7 cellular contexts compared by ENCODE assay signal in the genomic region with DNA sequence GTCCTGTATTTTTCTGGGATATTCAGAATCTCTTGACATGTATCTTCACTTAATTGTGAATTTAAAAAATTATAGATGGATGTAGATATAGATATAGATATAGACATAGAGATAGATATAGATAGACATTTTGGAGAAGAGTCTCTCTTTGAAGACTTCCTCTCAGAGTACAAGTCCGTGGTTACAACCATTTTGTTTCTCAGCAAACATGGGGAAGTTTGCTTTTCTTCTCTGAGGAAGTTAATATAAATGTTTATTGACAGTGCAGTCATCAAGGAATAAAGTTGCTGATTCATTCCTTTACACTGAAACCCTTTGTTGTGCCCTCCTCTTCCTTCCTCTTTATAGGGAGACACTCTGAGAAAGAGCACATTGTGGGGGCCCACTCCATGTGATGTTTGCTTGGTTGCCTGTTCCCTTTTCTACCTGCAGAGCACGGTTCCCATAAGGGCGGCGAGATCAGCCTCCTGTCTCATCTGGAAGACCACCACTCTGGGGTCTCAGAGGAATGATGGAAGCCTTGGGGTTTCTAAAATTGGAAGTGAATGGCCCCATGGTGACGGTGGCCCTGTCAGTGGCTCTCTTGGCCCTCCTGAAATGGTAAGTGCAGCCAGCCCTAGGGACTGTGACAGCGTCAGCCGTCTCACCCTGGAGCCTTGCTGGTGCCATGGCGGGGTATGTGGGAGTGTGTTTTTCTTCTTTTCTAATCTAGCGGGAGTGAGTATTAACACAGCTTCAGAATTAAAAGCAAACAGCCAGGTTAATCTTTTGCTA. TPM values are rescaled to one million over a fixed set of nuclear protein-coding genes. Genes with fewer than 3 reads are reported as not detected.
A peak's percentile ranks its signal among the peaks of the same experiment; 100 is the strongest.
DNase-seq lines count a peak whose midpoint lies in the region; ATAC-seq, FAIRE-seq and TF ChIP-seq lines count a peak whose summit lies in the region.

Gene TBXAS1 (plus strand): TSS at position 385 of the 774 bp plus-strand sequence. CDS start 127 bp downstream, at position 512.

- no peak for FAIRE-seq in HepG2 (lab: Jason Lieb, UNC)

- WGBS in HepG2 (ENCODE audit: low lambda C conversion rate): 11% methylated on average over 8 of the region's 9 CpGs
- 72 to 80% methylated on average over 9 of the region's 9 CpGs for WGBS in testis, 2 donors

- no peak within 1 kb of the TSS for H3K9ac ChIP-seq in HUES48 (ENCODE audit: low read depth, low read length)
- peak within 1 kb of the TSS; percentile 23 for H3K9ac ChIP-seq in HepG2 (ENCODE audit: insufficient read depth, low read depth, low read length)

- TF ChIP-seq POLR2A in HepG2 (IDR thresholded peaks at IDR 0.05; ENCODE audit: insufficient read depth in 1 of 2, low read depth in 2 of 2, low read length in 2 of 2) (no peak), testis (IDR thresholded peaks at IDR 0.05) (no peak)

- H3K4me3 Mint-ChIP-seq in activated naive CD4-positive, alpha-beta T cell treated with anti-CD3 and anti-CD28 coated beads, Interleukin-2, amount 10 ng/mL, durations not matched to agents 7 days and 5 days: peak within 1 kb of the TSS; percentile 54

- H3K27ac ChIP-seq in HUES48 (ENCODE audit: low read depth, low read length) (peak within 1 kb of the TSS; percentile 58), HepG2 (ENCODE audit: extremely low read length, insufficient read depth, low read length) (no peak within 1 kb of the TSS), testis (no peak within 1 kb of the TSS)

- peaks cover 29% of the 10 kb centered on the region for H3K4me1 Mint-ChIP-seq in activated naive CD4-positive, alpha-beta T cell treated with anti-CD3 and anti-CD28 coated beads, Interleukin-2, amount 10 ng/mL, durations not matched to agents 7 days and 5 days

- H4K20me1 ChIP-seq in HepG2 (ENCODE audit: insufficient read depth, low read length): no peaks in the 10 kb centered on the region

- TF ChIP-seq RAD21 in HepG2 (CRISPR knock-in tag; IDR thresholded peaks at IDR 0.05): no peak

- peak within 1 kb of the TSS; percentile 55 for H2AFZ ChIP-seq in HepG2 (ENCODE audit: low read length)

- H3K4me2 ChIP-seq in HepG2 (ENCODE audit: low read depth, low read length): peak within 1 kb of the TSS; percentile 74

- peaks cover 6% of the 10 kb centered on the region; the same call in 1 of the 2 replicates for H3K4me1 ChIP-seq in HUES48 (ENCODE audit: control insufficient read depth, insufficient read depth, low read length)
- H3K4me1 ChIP-seq in HepG2 (ENCODE audit: insufficient read depth, low read length): peaks cover 31% of the 10 kb centered on the region
- no peaks in the 10 kb centered on the region for H3K4me1 ChIP-seq in testis

- intact Hi-C loops in HepG2 (cut with micrococcal nuclease; ENCODE audit: unreplicated experiment): loop anchor here (5.0 kb wide), 2 partner anchors 173 to 182 kb away; no protein-coding TSS in a partner anchor
- intact Hi-C loops in testis (cut with DNase I; ENCODE audit: low total_unique reads): no loop called here

- H3K36me3 ChIP-seq in HUES48 (ENCODE audit: control insufficient read depth, insufficient read depth, low read length) (no peaks in the 10 kb centered on the region), HepG2 (replicated peaks in 1 of 2; ENCODE audit: control insufficient read depth in 1 of 2, insufficient read depth in 2 of 2, low read length in 2 of 2) (no peaks in the 10 kb centered on the region), testis (ENCODE audit: low read depth, missing control alignments) (no peaks in the 10 kb centered on the region)

- peaks cover 16% of the 10 kb centered on the region for H3K9me3 Mint-ChIP-seq in activated naive CD4-positive, alpha-beta T cell treated with anti-CD3 and anti-CD28 coated beads, Interleukin-2, amount 10 ng/mL, durations not matched to agents 7 days and 5 days

- ATAC-seq in GM19438 (IDR thresholded peaks at IDR 0.05; ENCODE audit: low read depth, unreplicated experiment): peak; percentile 52
- ATAC-seq in HepG2: peak; percentile 91

- DNase-seq in activated naive CD4-positive, alpha-beta T cell treated with anti-CD3 and anti-CD28 coated beads, Interleukin-2, amount 10 ng/mL, durations not matched to agents 7 days and 5 days: peak; percentile 36
- DNase-seq in HepG2 (ENCODE audit: low spot score) (no peak), testis (peak; percentile 20), DMS153 (lab: John Stamatoyannopoulos, UW) (no peak), NCI-H1092 (lab: John Stamatoyannopoulos, UW) (no peak)

- peaks cover 9% of the 10 kb centered on the region for H3K27me3 Mint-ChIP-seq in activated naive CD4-positive, alpha-beta T cell treated with anti-CD3 and anti-CD28 coated beads, Interleukin-2, amount 10 ng/mL, durations not matched to agents 7 days and 5 days

- POLR2A ChIA-PET in HepG2 (lab: Yijun Ruan, JAX): no interaction called here

- CTCF ChIA-PET in activated naive CD4-positive, alpha-beta T cell treated with anti-CD3 and anti-CD28 coated beads, Interleukin-2, amount 10 ng/mL, durations not matched to agents 7 days and 5 days (lab: Charles Lee): interaction anchor here (2.5 kb wide), 1 partner anchor 183 kb away, joined by 9 read pairs; no protein-coding TSS in a partner anchor
- CTCF ChIA-PET in HepG2 (lab: Yijun Ruan, JAX; ENCODE audit: low intra/inter-chr PET ratio, low total read pairs): no interaction called here

- in situ Hi-C loops in HepG2 (cut with HindIII; ENCODE audit: extremely low pct_ligation_motif_present, low pct_unique_long_range_greater_than_20kb): no loop called here

- H3K27me3 ChIP-seq in HUES48 (ENCODE audit: control insufficient read depth, insufficient read depth, low read length) (no peaks in the 10 kb centered on the region), HepG2 (ENCODE audit: control insufficient read depth in 1 of 2, insufficient read depth in 2 of 2, low read length in 2 of 2) (peaks cover 0 to 8% of the 10 kb centered on the region in 2 experiments; a peak in 3 of 5 replicates), testis (no peaks in the 10 kb centered on the region)

- H3K79me2 ChIP-seq in HepG2 (ENCODE audit: insufficient read depth, low read length): no peaks in the 10 kb centered on the region

- H3K4me3 ChIP-seq in HUES48 (ENCODE audit: low read depth, low read length): no peak within 1 kb of the TSS
- peak within 1 kb of the TSS; percentile 27 to 49 (median 47) for H3K4me3 ChIP-seq in HepG2 (replicated peaks in 1 of 3; ENCODE audit: insufficient read depth in 1 of 3, low read depth in 2 of 3, low read length in 3 of 3)
- H3K4me3 ChIP-seq in testis: no peak within 1 kb of the TSS

- TF ChIP-seq CTCF in HepG2 (CRISPR knock-in tag; IDR thresholded peaks at IDR 0.05) (no peak), testis (IDR thresholded peaks at IDR 0.05) (no peak)

- H3K9me3 ChIP-seq in HUES48 (ENCODE audit: control insufficient read depth, insufficient read depth, low read length) (no peaks in the 10 kb centered on the region), HepG2 (ENCODE audit: low read length) (no peaks in the 10 kb centered on the region), testis (no peaks in the 10 kb centered on the region)

- BruUV-seq in HepG2 (replicated peaks; lab: Mats Ljungman, UMichigan): no TSS peak

- peaks cover 14% of the 10 kb centered on the region for H3K36me3 Mint-ChIP-seq in activated naive CD4-positive, alpha-beta T cell treated with anti-CD3 and anti-CD28 coated beads, Interleukin-2, amount 10 ng/mL, durations not matched to agents 7 days and 5 days

- H3K27ac Mint-ChIP-seq in activated naive CD4-positive, alpha-beta T cell treated with anti-CD3 and anti-CD28 coated beads, Interleukin-2, amount 10 ng/mL, durations not matched to agents 7 days and 5 days: peak within 1 kb of the TSS; percentile 79

- no peak for TF ChIP-seq EP300 in HepG2 (IDR thresholded peaks at IDR 0.05; ENCODE audit: low read depth in 2 of 2, low read length in 2 of 2)
- TF ChIP-seq EP300 in HepG2 (CRISPR knock-in tag; IDR thresholded peaks at IDR 0.05; ENCODE audit: borderline replicate concordance): no peak

TF ChIP-seq in HepG2, 621 proteins besides CTCF, POLR2A, EP300 and RAD21 (continues in another document):
- no peak for TF ChIP-seq GRHL1 (CRISPR knock-in tag; conservative IDR thresholded peaks at IDR 0.05)

RNA-seq across cellular contexts. Expression of gene TBXAS1, which starts in this region (rescaled TPM):
- total RNA-seq in HepG2 (2016; rRNA removed; fragmentation: Illumina TruSeq; extraction: Trizol) (4.0 and 6.1 TPM in 2 replicates), testis (1 to 10 TPM; 5.2 to 5.7 TPM)
- 6.2 and 7.7 TPM in 2 replicates for total RNA-seq in HepG2 (2016; cell fraction: cytosol; rRNA removed; fragmentation: Illumina TruSeq; extraction: Trizol; ENCODE audit: low read depth)
- 4.0 and 4.2 TPM in 2 replicates for total RNA-seq in HepG2 (2016; cell fraction: insoluble cytoplasmic fraction; rRNA removed; fragmentation: Illumina TruSeq; extraction: Trizol)
- total RNA-seq in HepG2 (2016; cell fraction: membrane; rRNA removed; fragmentation: Illumina TruSeq; extraction: Trizol): 6.2 and 7.7 TPM in 2 replicates
- 5.0 and 7.0 TPM in 2 replicates for total RNA-seq in HepG2 (2016; cell fraction: nucleus; rRNA removed; fragmentation: Illumina TruSeq; extraction: Trizol)
- polyA plus RNA-seq in HepG2 (2011; rRNA removed) (4.9 and 6.6 TPM in 2 replicates), testis (ENCODE audit: insufficient read depth, low read depth, low replicate concordance) (4.9 TPM)
- 4.4 and 4.6 TPM in 2 replicates for polyA plus RNA-seq in HepG2 (2011; cell fraction: cytosol; rRNA removed)
- 5.3 and 6.9 TPM in 2 replicates for polyA plus RNA-seq in HepG2 (2011; cell fraction: nucleus; rRNA removed)
- 2.7 and 3.4 TPM in 2 replicates for polyA plus RNA-seq in HepG2 (2012)
- polyA plus RNA-seq in HepG2 (2016; cell fraction: cytosol; fragmentation: Illumina TruSeq; extraction: Trizol; ENCODE audit: low read depth): 5.8 and 8.1 TPM in 2 replicates
- polyA plus RNA-seq in HepG2 (2016; cell fraction: insoluble cytoplasmic fraction; fragmentation: Illumina TruSeq; extraction: Trizol; ENCODE audit: low read depth): 3.9 and 4.1 TPM in 2 replicates
- polyA plus RNA-seq in HepG2 (2016; cell fraction: membrane; fragmentation: Illumina TruSeq; extraction: Trizol; ENCODE audit: low read depth): 5.9 and 6.2 TPM in 2 replicates
- polyA plus RNA-seq in HepG2 (2016; cell fraction: nucleus; fragmentation: Illumina TruSeq; extraction: Trizol; ENCODE audit: insufficient read depth, low read depth): 3.4 and 12.1 TPM in 2 replicates
- 0.23 and 7.4 TPM in 2 replicates for polyA minus RNA-seq in HepG2 (2011; rRNA and poly(A)+ RNA removed; ENCODE audit: low replicate concordance)
- 1.5 and 3.0 TPM in 2 replicates for polyA minus RNA-seq in HepG2 (2011; cell fraction: cytosol; rRNA and poly(A)+ RNA removed)
- polyA minus RNA-seq in HepG2 (2011; cell fraction: nucleus; rRNA and poly(A)+ RNA removed): 6.3 and 9.0 TPM in 2 replicates

Comparison
In these comparisons a context has a peak if more than half of its experiments do, and no peak if none do; other contexts are left out.
1. H3K4me3 ChIP-seq: peak in HepG2 (3 of 3); none in HUES48 (single experiment) and testis (0 of 2).
2. DNase-seq: peak in activated naive CD4-positive, alpha-beta T cell treated with anti-CD3 and anti-CD28 coated beads, Interleukin-2, amount 10 ng/mL, durations not matched to agents 7 days and 5 days (single experiment) and testis (single experiment); none in HepG2 (single experiment), DMS153 (single experiment) and NCI-H1092 (single experiment).